ENCODE assay signal across 21 cellular contexts in genomic region chr20:57282691-57283361, GRCh38. TPM values are rescaled to one million over a fixed set of nuclear protein-coding genes. Genes with fewer than 3 reads are reported as not detected.
A peak's percentile ranks its signal among the peaks of the same experiment; 100 is the strongest.
DNase-seq lines count a peak whose midpoint lies in the region; ATAC-seq and TF ChIP-seq lines count a peak whose summit lies in the region.
"Had no signal": no experiment of that assay in that cellular context is flagged by ENCODE, and none has a peak within 500 bp of the region (broad histone marks: within the 10 kb centered on the region; RNA-seq: fewer than 3 reads in every experiment).

No MANE protein-coding gene starts in this region.

- no peaks in the 10 kb centered on the region for H3K27me3 ChIP-seq in KMS-11 (ENCODE audit: insufficient read depth, low read depth)
- H3K27me3 ChIP-seq in Peyer's patch: no peaks in the 10 kb centered on the region
- H3K27me3 ChIP-seq: ascending aorta had no signal

- peaks cover 17% of the 10 kb centered on the region for H3K27me3 Mint-ChIP-seq in brain

- DNase-seq in kidney glomerular epithelial cell (lab: John Stamatoyannopoulos, UW): peak; percentile 3
- no peak for DNase-seq in sciatic nerve (ENCODE audit: low spot score)
- DNase-seq in Peyer's patch: no peak
- DNase-seq in left cardiac atrium: no peak
- DNase-seq: activated CD8-positive, alpha-beta memory T cell treated with anti-CD3 and anti-CD28 coated beads for 24 hours; activated effector memory CD4-positive, alpha-beta T cell treated with Interleukin-2 at 50 U/mL for 16 hours; AML-193; mammary epithelial cell; NCI-H146; NCI-H446 treated with DMSO at 0.1 percent for 48 hours; stimulated activated naive CD8-positive, alpha-beta T cell treated with anti-CD3 and anti-CD28 coated beads, Interleukin-15, Interleukin-2, amounts not matched to agents 100 U/mL and 50 U/mL, for 24 hours had no signal

- H3K9me3 Mint-ChIP-seq in brain: peaks cover 0 to under 1% (median 0%) of the 10 kb centered on the region in 5 experiments

- H3K4me3 Mint-ChIP-seq in brain: peak overlapping the region; percentile 65 to 76 (median 72)

- H3K4me2 ChIP-seq in KMS-11: peak overlapping the region; percentile 95

- no peaks in the 10 kb centered on the region for H3K79me2 ChIP-seq in KMS-11 (ENCODE audit: insufficient read depth, low read depth)

- peak overlapping the region; percentile 77 to 96 (median 95) for H3K27ac Mint-ChIP-seq in brain

- peak overlapping the region; percentile 43; the same call in 1 of the 2 replicates for H3K9ac ChIP-seq in KMS-11

- peak overlapping the region; percentile 79 for H3K27ac ChIP-seq in KMS-11
- no peak overlapping the region for H3K27ac ChIP-seq in Peyer's patch
- H3K27ac ChIP-seq: ascending aorta, VCaP had no signal

- H2AFZ ChIP-seq in KMS-11 (ENCODE audit: low read depth): peak overlapping the region; percentile 82

- TF ChIP-seq CTCF in KMS-11 (conservative IDR thresholded peaks at IDR 0.05; ENCODE audit: low read depth, low read length) (no peak; the same call in 1 of the 2 replicates), brain (conservative IDR thresholded peaks at IDR 0.05) (peak in 1 of 2 experiments; percentile 35), Peyer's patch (IDR thresholded peaks at IDR 0.05) (no peak)

- no peaks in the 10 kb centered on the region for H4K20me1 ChIP-seq in KMS-11 (ENCODE audit: insufficient read depth)

- ATAC-seq in sciatic nerve (peak; percentile 90), HG02870 (IDR thresholded peaks at IDR 0.05; ENCODE audit: unreplicated experiment) (no peak), left cardiac atrium (no peak), HG02798 (IDR thresholded peaks at IDR 0.05; ENCODE audit: poor library complexity, unreplicated experiment) (no peak)
- ATAC-seq: stimulated activated naive CD8-positive, alpha-beta T cell treated with anti-CD3 and anti-CD28 coated beads, Interleukin-15, Interleukin-2, amounts not matched to agents 100 U/mL and 50 U/mL, for 24 hours had no signal

- no peak for TF ChIP-seq POLR2A in Peyer's patch (IDR thresholded peaks at IDR 0.05)

- no peaks in the 10 kb centered on the region for H3K9me3 ChIP-seq in Peyer's patch
- H3K9me3 ChIP-seq: ascending aorta had no signal

- H3K4me1 Mint-ChIP-seq in brain: peaks cover 69% of the 10 kb centered on the region

- H3K36me3 ChIP-seq in KMS-11 (ENCODE audit: insufficient read depth) (no peaks in the 10 kb centered on the region), Peyer's patch (no peaks in the 10 kb centered on the region)
- H3K36me3 ChIP-seq: ascending aorta had no signal

- intact Hi-C loops in sciatic nerve (cut with DNase I) (no loop called here), left cardiac atrium (cut with DNase I) (no loop called here)

- H3K4me3 ChIP-seq in KMS-11 (IDR thresholded peaks at IDR 0.05; ENCODE audit: insufficient read depth, low read depth, low read length) (no peak overlapping the region), Peyer's patch (no peak overlapping the region)
- H3K4me3 ChIP-seq: ascending aorta had no signal

- no peaks in the 10 kb centered on the region for H3K36me3 Mint-ChIP-seq in brain

- H3K4me1 ChIP-seq in KMS-11 (ENCODE audit: low read depth, poor library complexity, severe bottlenecking): peaks cover 51% of the 10 kb centered on the region
- no peaks in the 10 kb centered on the region for H3K4me1 ChIP-seq in Peyer's patch
- H3K4me1 ChIP-seq: ascending aorta had no signal

RNA-seq across cellular contexts. Expression of gene BMP7, which starts 16.4 kb away (rescaled TPM):
- polyA plus RNA-seq in brain (ENCODE audit: insufficient read depth, low read depth, low replicate concordance): 24.9 TPM
- total RNA-seq in sciatic nerve: 17.3 TPM
- 1 to 10 TPM in 1 of 4 donors, under 1 TPM in 1, not detected in 2; 0.67 to 2.7 TPM for total RNA-seq in Peyer's patch
- total RNA-seq in left cardiac atrium: 10 to 100 TPM; 23.9 to 29.3 TPM
- total RNA-seq: ascending aorta, dermis microvascular lymphatic vessel endothelial cell, fibroblast of lung, LHCN-M2 had no signal
- polyA plus RNA-seq: fibroblast of lung, mammary epithelial cell had no signal

RNA-seq across cellular contexts. Expression of gene SPO11, which starts 46.8 kb away (rescaled TPM):
- polyA plus RNA-seq in brain (ENCODE audit: insufficient read depth, low read depth, low replicate concordance): not detected
- total RNA-seq in sciatic nerve (not detected), Peyer's patch (not detected), left cardiac atrium (not detected)
- total RNA-seq: ascending aorta, dermis microvascular lymphatic vessel endothelial cell, fibroblast of lung, LHCN-M2, mammary epithelial cell, omental fat pad had no signal
- polyA plus RNA-seq: fibroblast of lung, mammary epithelial cell had no signal
